Comparison of ENCODE assay signal across 10 cellular contexts in the genomic region with DNA sequence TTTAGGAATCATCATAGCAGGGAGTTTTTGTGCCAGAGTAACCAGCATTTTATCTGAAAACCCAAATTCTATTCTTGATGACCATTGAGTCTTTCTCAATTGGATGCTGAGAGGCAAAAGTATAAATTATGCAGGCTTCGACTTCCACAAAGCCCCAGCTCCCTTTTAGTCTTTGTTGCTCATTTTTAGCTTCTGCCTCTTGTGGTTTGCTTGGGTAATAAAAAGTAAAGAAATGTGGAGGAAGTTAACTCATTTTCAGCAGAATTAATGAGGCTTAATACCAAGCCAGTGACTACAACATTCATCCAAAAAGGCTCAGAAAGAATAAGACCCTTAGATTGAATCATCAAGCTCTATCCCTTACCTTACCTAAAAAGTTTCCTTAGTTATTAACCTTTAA. TPM values are rescaled to one million over a fixed set of nuclear protein-coding genes. Genes with fewer than 3 reads are reported as not detected.
DNase-seq lines count a peak whose midpoint lies in the region; ATAC-seq, FAIRE-seq and TF ChIP-seq lines count a peak whose summit lies in the region.
"Had no signal": no experiment of that assay in that cellular context is flagged by ENCODE, and none has a peak within 500 bp of the region (broad histone marks: within the 10 kb centered on the region; RNA-seq: fewer than 3 reads in every experiment).

No MANE protein-coding gene starts in this region.

- no peak overlapping the region for H3K9ac ChIP-seq in H1 (replicated peaks in 1 of 4; ENCODE audit: extremely low read depth in 1 of 4, low read depth in 3 of 4, low read length in 3 of 4)
- H3K9ac ChIP-seq: BLaER1 treated with 17β-estradiol and CSF1 and Interleukin-3, amounts not matched to agents 10 nM and 100 nM had no signal

- H2BK15ac ChIP-seq in H1 (ENCODE audit: low read length) = no peak overlapping the region

- no peak overlapping the region for H2BK120ac ChIP-seq in H1 (replicated peaks; ENCODE audit: low read depth, low read length)

- H2AFZ ChIP-seq in H1 (ENCODE audit: low read length) = 0 out of 2 replicates have a peak overlapping the region, but pooled peaks have one; percentile 9

- H3K23me2 ChIP-seq in H1 (ENCODE audit: low read depth, low read length) = no peaks in the 10 kb centered on the region

- no peak overlapping the region for H3K27ac ChIP-seq in H1 (ENCODE audit: low read depth, low read length)
- H3K27ac ChIP-seq: BLaER1 treated with 17β-estradiol and CSF1 and Interleukin-3, amounts not matched to agents 10 nM and 100 nM; right lobe of liver had no signal

- H3K4me3 ChIP-seq in H1 (ENCODE audit: extremely low read depth in 1 of 4, insufficient read depth in 2 of 4, low read depth in 3 of 4, low read length in 4 of 4) = no peak overlapping the region
- H3K4me3 ChIP-seq: BLaER1 treated with 17β-estradiol and CSF1 and Interleukin-3, amounts not matched to agents 10 nM and 100 nM; right lobe of liver had no signal

- no peak overlapping the region for H2BK5ac ChIP-seq in H1 (ENCODE audit: low read depth, low read length)

- intact Hi-C loops in left ventricle myocardium superior (cut with micrococcal nuclease) = loop anchor here (10.0 kb wide), 1 partner anchor 288 kb away; no protein-coding TSS in a partner anchor

- H3K4me1 Mint-ChIP-seq in activated naive CD4-positive, alpha-beta T cell treated with anti-CD3 and anti-CD28 coated beads, Interleukin-2, amount 50 U/mL, for 24 hours = peaks cover 31% of the 10 kb centered on the region
- peaks cover 2 to 11% of the 10 kb centered on the region in 2 donors for H3K4me1 Mint-ChIP-seq in stimulated activated naive B cell treated with anti-CD40 and anti-IgM and Interleukin-4, amounts not matched to agents 10 μg/mL and 1 μg/mL and 100 μg/mL, for 72 hours
- peaks cover 26% of the 10 kb centered on the region for H3K4me1 Mint-ChIP-seq in activated CD8-positive, alpha-beta memory T cell treated with anti-CD3 and anti-CD28 coated beads, Interleukin-2, amount 10 ng/mL, durations not matched to agents 7 days and 5 days

- H4K5ac ChIP-seq in H1 (ENCODE audit: insufficient read length, low read depth, low read length) = no peak overlapping the region

- no peaks in the 10 kb centered on the region for H3K36me3 ChIP-seq in H1 (ENCODE audit: control insufficient read depth in 2 of 4, insufficient read depth in 4 of 4, low read length in 3 of 4)
- H3K36me3 ChIP-seq: BLaER1 treated with 17β-estradiol and CSF1 and Interleukin-3, amounts not matched to agents 10 nM and 100 nM; right lobe of liver had no signal

- H4K8ac ChIP-seq in H1 (ENCODE audit: extremely low read depth, insufficient read depth, low read length) = no peak overlapping the region

- POLR2A ChIA-PET in H1 (lab: Charles Lee; ENCODE audit: partially characterized antibody) = no interaction called here

- H3K79me2 ChIP-seq in H1 (ENCODE audit: control insufficient read depth in 1 of 2, insufficient read depth in 2 of 2, low read length in 2 of 2) = no peaks in the 10 kb centered on the region

- DNase-seq in activated naive CD4-positive, alpha-beta T cell treated with Interleukin-2 at 50 U/mL for 16 hours = no peak
- DNase-seq in NAMALWA (ENCODE audit: low spot score) (peak; percentile 41), H1 (ENCODE audit: low read depth in 1 of 2, low spot score in 2 of 2) (no peak), NCI-H1105 treated with DMSO at 0.1 percent for 48 hours (lab: John Stamatoyannopoulos, UW) (no peak), left ventricle myocardium superior (no peak)
- DNase-seq in stimulated activated naive B cell treated with anti-CD40 and anti-IgM and Interleukin-4, amounts not matched to agents 10 μg/mL and 1 μg/mL and 100 μg/mL, for 72 hours = no peak
- no peak for DNase-seq in activated CD8-positive, alpha-beta memory T cell treated with anti-CD3 and anti-CD28 coated beads, Interleukin-2, amount 10 ng/mL, durations not matched to agents 7 days and 5 days
- DNase-seq: right lobe of liver had no signal

- no peaks in the 10 kb centered on the region for H4K20me1 ChIP-seq in H1 (replicated peaks in 1 of 2; ENCODE audit: control insufficient read depth in 1 of 2, insufficient read depth in 2 of 2, low read length in 2 of 2)
- H4K20me1 ChIP-seq: BLaER1 treated with 17β-estradiol and CSF1 and Interleukin-3, amounts not matched to agents 10 nM and 100 nM had no signal

- no peak overlapping the region for H3K56ac ChIP-seq in H1 (replicated peaks; ENCODE audit: insufficient read length, low read depth, low read length)

- no peak overlapping the region for H2AK5ac ChIP-seq in H1 (ENCODE audit: low read depth, low read length)

- TF ChIP-seq CTCF in H1 (IDR thresholded peaks at IDR 0.05; ENCODE audit: control extremely low read depth in 1 of 3, insufficient read depth in 1 of 3, low read depth in 1 of 3, low read length in 3 of 3) = peak in 1 of 3 experiments; percentile 27; a peak in 1 of 4 replicates

- no peaks in the 10 kb centered on the region for H3K9me3 Mint-ChIP-seq in activated naive CD4-positive, alpha-beta T cell treated with anti-CD3 and anti-CD28 coated beads, Interleukin-2, amount 50 U/mL, for 24 hours
- H3K9me3 Mint-ChIP-seq in stimulated activated naive B cell treated with anti-CD40 and anti-IgM and Interleukin-4, amounts not matched to agents 10 μg/mL and 1 μg/mL and 100 μg/mL, for 72 hours = no peaks in the 10 kb centered on the region
- H3K9me3 Mint-ChIP-seq in activated CD8-positive, alpha-beta memory T cell treated with anti-CD3 and anti-CD28 coated beads, Interleukin-2, amount 10 ng/mL, durations not matched to agents 7 days and 5 days (ENCODE audit: low read depth) = no peaks in the 10 kb centered on the region

- TF ChIP-seq EP300 in H1 (IDR thresholded peaks at IDR 0.05; ENCODE audit: borderline replicate concordance in 1 of 2, low read depth in 2 of 2, low read length in 2 of 2) = no peak

- no peak for TF ChIP-seq POLR2A in H1 (IDR thresholded peaks at IDR 0.05; ENCODE audit: control extremely low read depth in 1 of 2, low read depth in 2 of 2, low read length in 2 of 2)

- H4K91ac ChIP-seq in H1 (replicated peaks; ENCODE audit: insufficient read length, low read length) = no peak overlapping the region

- H3K79me1 ChIP-seq in H1 (ENCODE audit: low read depth, low read length) = no peaks in the 10 kb centered on the region

- no peak overlapping the region for H3K23ac ChIP-seq in H1 (ENCODE audit: insufficient read length)

- WGBS in H1 (ENCODE audit: extremely low coverage in 1 of 2, insufficient coverage in 1 of 2, insufficient read length in 1 of 2, insufficient replicate concordance in 2 of 2, low coverage in 1 of 2, low lambda C conversion rate in 2 of 2, missing lambda C conversion rate in 1 of 2), 2 experiments = 89% methylated on average over 1 of the region's 1 CpG; no CpG with 5 or more reads in 1 of the 2 experiments

- no peak overlapping the region for H3K4me2 ChIP-seq in H1 (ENCODE audit: insufficient read depth in 1 of 2, low read depth in 2 of 2, low read length in 2 of 2)

- H3K36me3 Mint-ChIP-seq in activated naive CD4-positive, alpha-beta T cell treated with anti-CD3 and anti-CD28 coated beads, Interleukin-2, amount 50 U/mL, for 24 hours = no peaks in the 10 kb centered on the region
- no peaks in the 10 kb centered on the region for H3K36me3 Mint-ChIP-seq in stimulated activated naive B cell treated with anti-CD40 and anti-IgM and Interleukin-4, amounts not matched to agents 10 μg/mL and 1 μg/mL and 100 μg/mL, for 72 hours
- H3K36me3 Mint-ChIP-seq in activated CD8-positive, alpha-beta memory T cell treated with anti-CD3 and anti-CD28 coated beads, Interleukin-2, amount 10 ng/mL, durations not matched to agents 7 days and 5 days = no peaks in the 10 kb centered on the region

- FAIRE-seq in H1 (lab: Jason Lieb, UNC) = no peak

- peaks cover 0 to 3% (median 0%) of the 10 kb centered on the region in 4 experiments; a peak in 2 of 7 replicates for H3K4me1 ChIP-seq in H1 (replicated peaks in 1 of 4; ENCODE audit: control insufficient read depth in 3 of 4, insufficient read depth in 4 of 4, low read length in 3 of 4)

- no peaks in the 10 kb centered on the region for H3K9me3 ChIP-seq in H1 (ENCODE audit: insufficient read depth in 2 of 2, low read depth in 1 of 2, low read length in 1 of 2)
- H3K9me3 ChIP-seq: BLaER1 treated with 17β-estradiol and CSF1 and Interleukin-3, amounts not matched to agents 10 nM and 100 nM; right lobe of liver had no signal

- H3K14ac ChIP-seq in H1 (ENCODE audit: insufficient read length) = no peak overlapping the region

- no peak overlapping the region for H3K4me3 Mint-ChIP-seq in activated naive CD4-positive, alpha-beta T cell treated with anti-CD3 and anti-CD28 coated beads, Interleukin-2, amount 50 U/mL, for 24 hours
- H3K4me3 Mint-ChIP-seq in stimulated activated naive B cell treated with anti-CD40 and anti-IgM and Interleukin-4, amounts not matched to agents 10 μg/mL and 1 μg/mL and 100 μg/mL, for 72 hours = no peak overlapping the region
- H3K4me3 Mint-ChIP-seq in activated CD8-positive, alpha-beta memory T cell treated with anti-CD3 and anti-CD28 coated beads, Interleukin-2, amount 10 ng/mL, durations not matched to agents 7 days and 5 days = no peak overlapping the region

- no peaks in the 10 kb centered on the region for H3K27me3 Mint-ChIP-seq in activated naive CD4-positive, alpha-beta T cell treated with anti-CD3 and anti-CD28 coated beads, Interleukin-2, amount 50 U/mL, for 24 hours
- peaks cover 0 to 5% of the 10 kb centered on the region in 2 donors for H3K27me3 Mint-ChIP-seq in stimulated activated naive B cell treated with anti-CD40 and anti-IgM and Interleukin-4, amounts not matched to agents 10 μg/mL and 1 μg/mL and 100 μg/mL, for 72 hours
- peaks cover 3% of the 10 kb centered on the region for H3K27me3 Mint-ChIP-seq in activated CD8-positive, alpha-beta memory T cell treated with anti-CD3 and anti-CD28 coated beads, Interleukin-2, amount 10 ng/mL, durations not matched to agents 7 days and 5 days

- CTCF ChIA-PET in H1 (lab: Charles Lee; ENCODE audit: partially characterized antibody) = interaction anchor here (0.6 to 12.2 kb wide), 20 partner anchors 7 to 1523 kb away, joined by 3 to 299 read pairs (median 4); a partner anchor contains a TSS
- CTCF ChIA-PET in activated CD8-positive, alpha-beta memory T cell treated with anti-CD3 and anti-CD28 coated beads, Interleukin-2, amount 10 ng/mL, durations not matched to agents 7 days and 5 days (lab: Charles Lee) = interaction anchor here (1.2 to 7.8 kb wide), 9 partner anchors 9 to 321 kb away, joined by 3 to 96 read pairs (median 7); a partner anchor contains a TSS

- H2BK20ac ChIP-seq in H1 (ENCODE audit: low read length) = no peak overlapping the region

- peak; percentile 38 to 60 for ATAC-seq in stimulated activated naive B cell treated with anti-CD40 and anti-IgM and Interleukin-4, amounts not matched to agents 10 μg/mL and 1 μg/mL and 100 μg/mL, for 72 hours (replicated peaks)
- no peak for ATAC-seq in activated CD8-positive, alpha-beta memory T cell treated with anti-CD3 and anti-CD28 coated beads, Interleukin-2, amount 10 ng/mL, durations not matched to agents 7 days and 5 days
- no peak for ATAC-seq in left ventricle myocardium superior
- ATAC-seq: right lobe of liver had no signal

- H2BK12ac ChIP-seq in H1 (ENCODE audit: low read depth, low read length) = no peak overlapping the region

- no peak overlapping the region for H3K18ac ChIP-seq in H1 (ENCODE audit: extremely low read depth, low read length)

- no peak overlapping the region for H3K4ac ChIP-seq in H1 (replicated peaks; ENCODE audit: insufficient read length, low read depth, low read length)

- peak overlapping the region; percentile 51 for H3K27ac Mint-ChIP-seq in activated naive CD4-positive, alpha-beta T cell treated with anti-CD3 and anti-CD28 coated beads, Interleukin-2, amount 50 U/mL, for 24 hours
- H3K27ac Mint-ChIP-seq in stimulated activated naive B cell treated with anti-CD40 and anti-IgM and Interleukin-4, amounts not matched to agents 10 μg/mL and 1 μg/mL and 100 μg/mL, for 72 hours = no peak overlapping the region
- no peak overlapping the region for H3K27ac Mint-ChIP-seq in activated CD8-positive, alpha-beta memory T cell treated with anti-CD3 and anti-CD28 coated beads, Interleukin-2, amount 10 ng/mL, durations not matched to agents 7 days and 5 days

- no peaks in the 10 kb centered on the region for H3K27me3 ChIP-seq in H1 (replicated peaks in 1 of 4; ENCODE audit: control insufficient read depth in 3 of 4, extremely low read depth in 1 of 4, insufficient read depth in 3 of 4, low read length in 3 of 4)
- H3K27me3 ChIP-seq: BLaER1 treated with 17β-estradiol and CSF1 and Interleukin-3, amounts not matched to agents 10 nM and 100 nM; right lobe of liver had no signal

- peak; percentile 12 to 30; a peak in 3 of 4 replicates for TF ChIP-seq RAD21 in H1 (IDR thresholded peaks at IDR 0.05 in 1 of 2, conservative IDR thresholded peaks at IDR 0.05 in 1 of 2; ENCODE audit: low read depth in 2 of 2, low read length in 2 of 2)

RNA-seq across cellular contexts. Expression of a gene that starts 18.6 kb away (rescaled TPM):
- total RNA-seq in H1 (2021; fragmentation: NEBNext Ultra II Directional; extraction: Animal tissue kit (Norgen Biotek cat#: 25700)) = not detected in 2 replicates
- polyA plus RNA-seq in H1 (2011; rRNA removed) = 0.02 and 0.11 TPM in 2 replicates
- 0.06 TPM for polyA plus RNA-seq in H1 (2011; cell fraction: cytosol; rRNA removed)
- polyA plus RNA-seq in H1 (2011; cell fraction: nucleus; rRNA removed) = 0.03 TPM
- polyA plus RNA-seq in H1 (2012, experiment 1 of 2) = 0.17 to 0.40 TPM (median 0.37 TPM) in 3 of 4 replicates, not detected in the other
- not detected for polyA plus RNA-seq in H1 (2012, experiment 2 of 2)
- 0.28 TPM for polyA plus RNA-seq in H1 (2013, experiment 1 of 2)
- 0.06 TPM for polyA plus RNA-seq in H1 (2013, experiment 2 of 2)
- 0.07 and 0.13 TPM in 2 replicates for polyA minus RNA-seq in H1 (2011; rRNA and poly(A)+ RNA removed)
- not detected for polyA minus RNA-seq in H1 (2011; cell fraction: cytosol; rRNA and poly(A)+ RNA removed)
- 1.8 TPM for polyA minus RNA-seq in H1 (2011; cell fraction: nucleus; rRNA and poly(A)+ RNA removed)
- 1 to 10 TPM; 2.9 to 3.7 TPM for total RNA-seq in activated CD8-positive, alpha-beta memory T cell treated with anti-CD3 and anti-CD28 coated beads, Interleukin-2, amount 10 ng/mL, durations not matched to agents 7 days and 5 days
- not detected for total RNA-seq in left ventricle myocardium superior

RNA-seq across cellular contexts. Expression of a gene that starts 49.5 kb away (rescaled TPM):
- 0.06 TPM in 1 of 2 replicates, not detected in the other for total RNA-seq in H1 (2021; fragmentation: NEBNext Ultra II Directional; extraction: Animal tissue kit (Norgen Biotek cat#: 25700))
- 0.02 TPM in 2 replicates for polyA plus RNA-seq in H1 (2011; rRNA removed)
- 0.04 TPM for polyA plus RNA-seq in H1 (2011; cell fraction: cytosol; rRNA removed)
- 0.06 TPM for polyA plus RNA-seq in H1 (2011; cell fraction: nucleus; rRNA removed)
- 0.04 to 0.17 TPM (median 0.07 TPM) in 4 replicates for polyA plus RNA-seq in H1 (2012, experiment 1 of 2)
- not detected for polyA plus RNA-seq in H1 (2012, experiment 2 of 2)
- polyA plus RNA-seq in H1 (2013, experiment 1 of 2) = 0.12 TPM
- polyA plus RNA-seq in H1 (2013, experiment 2 of 2) = 0.11 TPM
- polyA minus RNA-seq in H1 (2011; rRNA and poly(A)+ RNA removed) = 0.03 and 0.17 TPM in 2 replicates
- not detected for polyA minus RNA-seq in H1 (2011; cell fraction: cytosol; rRNA and poly(A)+ RNA removed)
- polyA minus RNA-seq in H1 (2011; cell fraction: nucleus; rRNA and poly(A)+ RNA removed) = 0.30 TPM
- total RNA-seq in activated CD8-positive, alpha-beta memory T cell treated with anti-CD3 and anti-CD28 coated beads, Interleukin-2, amount 10 ng/mL, durations not matched to agents 7 days and 5 days = not detected
- 0.07 TPM for total RNA-seq in left ventricle myocardium superior

Comparison
In these comparisons a context has a peak if more than half of its experiments do, and no peak if none do; other contexts are left out.
1. ATAC-seq: peak in stimulated activated naive B cell treated with anti-CD40 and anti-IgM and Interleukin-4, amounts not matched to agents 10 μg/mL and 1 μg/mL and 100 μg/mL, for 72 hours (2 of 2); none in activated CD8-positive, alpha-beta memory T cell treated with anti-CD3 and anti-CD28 coated beads, Interleukin-2, amount 10 ng/mL, durations not matched to agents 7 days and 5 days (single experiment) and left ventricle myocardium superior (single experiment).